14 cellular contexts compared by ENCODE assay signal in genomic region chr18:79356435-79356834, GRCh38. TPM values are rescaled to one million over a fixed set of nuclear protein-coding genes. Genes with fewer than 3 reads are reported as not detected.
DNase-seq lines count a peak whose midpoint lies in the region; ATAC-seq and TF ChIP-seq lines count a peak whose summit lies in the region.
"Had no signal": no experiment of that assay in that cellular context is flagged by ENCODE, and none has a peak within 500 bp of the region (broad histone marks: within the 10 kb centered on the region; RNA-seq: fewer than 3 reads in every experiment).

No MANE protein-coding gene starts in this region.

- peak; percentile 83 for ATAC-seq in GM19023 (IDR thresholded peaks at IDR 0.05; ENCODE audit: unreplicated experiment)
- peak; percentile 92 for ATAC-seq in GM21717 (IDR thresholded peaks at IDR 0.05; ENCODE audit: unreplicated experiment)
- peak; percentile 77 for ATAC-seq in HG03103 (IDR thresholded peaks at IDR 0.05; ENCODE audit: low read depth, unreplicated experiment)
- ATAC-seq in central memory CD8-positive, alpha-beta T cell (replicated peaks; ENCODE audit: extremely low read depth, poor library complexity, severe bottlenecking): no peak
- ATAC-seq in mucosa of descending colon: no peak

- H3K27me3 Mint-ChIP-seq in central memory CD8-positive, alpha-beta T cell: no peaks in the 10 kb centered on the region
- H3K27me3 Mint-ChIP-seq: IgD-negative memory B cell had no signal

- peaks cover 6% of the 10 kb centered on the region for H3K4me1 Mint-ChIP-seq in central memory CD8-positive, alpha-beta T cell

- no peak overlapping the region for H3K4me3 ChIP-seq in mucosa of descending colon
- H3K4me3 ChIP-seq: right atrium auricular region had no signal

- peaks cover 23% of the 10 kb centered on the region for H3K36me3 Mint-ChIP-seq in central memory CD8-positive, alpha-beta T cell (ENCODE audit: insufficient read depth)

- DNase-seq in central memory CD8-positive, alpha-beta T cell (ENCODE audit: low spot score in 2 of 2): no peak
- DNase-seq in mucosa of descending colon (no peak), OCI-M1 (lab: John Stamatoyannopoulos, UW) (no peak), NCI-H1694 treated with DMSO at 0.1 percent for 48 hours (lab: John Stamatoyannopoulos, UW) (no peak), GOT3 (lab: John Stamatoyannopoulos, UW) (no peak)
- DNase-seq: Calu3; effector CD8-positive, alpha-beta T cell; mesendoderm; NCI-H2171 treated with DMSO at 0.1 percent for 48 hours had no signal

- H3K27ac Mint-ChIP-seq in central memory CD8-positive, alpha-beta T cell (ENCODE audit: low read depth): peak overlapping the region; percentile 91
- H3K27ac Mint-ChIP-seq: IgD-negative memory B cell had no signal

- H3K36me3 ChIP-seq in mucosa of descending colon (ENCODE audit: low read depth): peaks cover 1% of the 10 kb centered on the region

- no peaks in the 10 kb centered on the region for H3K4me1 ChIP-seq in mucosa of descending colon (ENCODE audit: low read depth)
- H3K4me1 ChIP-seq: right atrium auricular region had no signal

- no peaks in the 10 kb centered on the region for H3K9me3 ChIP-seq in mucosa of descending colon
- H3K9me3 ChIP-seq: right atrium auricular region had no signal

- H3K9me3 Mint-ChIP-seq in central memory CD8-positive, alpha-beta T cell: no peaks in the 10 kb centered on the region
- H3K9me3 Mint-ChIP-seq: IgD-negative memory B cell had no signal

- intact Hi-C loops in mucosa of descending colon (cut with DNase I, micrococcal nuclease): no loop called here

- no peak overlapping the region for H3K4me3 Mint-ChIP-seq in central memory CD8-positive, alpha-beta T cell

- no peak for TF ChIP-seq CTCF in mucosa of descending colon (IDR thresholded peaks at IDR 0.05)

RNA-seq across cellular contexts. Expression of gene NFATC1, which starts 39.3 kb away (rescaled TPM):
- 10 to 100 TPM in 1 of 3 donors, 1 to 10 TPM in 2; 2.9 to 12.9 (median 4.6) TPM for total RNA-seq in mucosa of descending colon

Comparison
In these comparisons a context has a peak if more than half of its experiments do, and no peak if none do; other contexts are left out.
1. ATAC-seq: peak in GM19023 (single experiment), GM21717 (single experiment) and HG03103 (single experiment); none in central memory CD8-positive, alpha-beta T cell (single experiment) and mucosa of descending colon (single experiment).